17 cellular contexts compared by ENCODE assay signal in genomic region chr17:44144966-44145739, GRCh38. TPM values are rescaled to one million over a fixed set of nuclear protein-coding genes. Genes with fewer than 3 reads are reported as not detected.
DNase-seq lines count a peak whose midpoint lies in the region; ATAC-seq and TF ChIP-seq lines count a peak whose summit lies in the region.
"Had no signal": no experiment of that assay in that cellular context is flagged by ENCODE, and none has a peak within 500 bp of the region (broad histone marks: within the 10 kb centered on the region; RNA-seq: fewer than 3 reads in every experiment).

No MANE protein-coding gene starts in this region.

- no peak overlapping the region for H3K27ac Mint-ChIP-seq in T-helper 17 cell
- H3K27ac Mint-ChIP-seq: H9 had no signal

- H3K27ac ChIP-seq in SK-N-SH (ENCODE audit: low read depth in 2 of 2, low read length in 1 of 2) (no peak overlapping the region), tibial nerve (peak overlapping the region in 2 of 4 donors; percentile 66 to 78)
- H3K27ac ChIP-seq: SJCRH30, thyroid gland had no signal

- H3K79me2 ChIP-seq in SK-N-SH (ENCODE audit: insufficient read depth), result peaks cover 42% of the 10 kb centered on the region

- peaks cover 2% of the 10 kb centered on the region for H3K36me3 Mint-ChIP-seq in T-helper 17 cell (ENCODE audit: low read depth)

- H3K4me3 ChIP-seq in SK-N-SH (ENCODE audit: low read depth in 2 of 2, low read length in 1 of 2), result no peak overlapping the region
- no peak overlapping the region for H3K4me3 ChIP-seq in tibial nerve
- H3K4me3 ChIP-seq: SJCRH30, thyroid gland had no signal

- no peaks in the 10 kb centered on the region for H3K27me3 Mint-ChIP-seq in T-helper 17 cell

- no peaks in the 10 kb centered on the region for H3K9me2 ChIP-seq in SK-N-SH

- no peak overlapping the region for H2AFZ ChIP-seq in SK-N-SH (ENCODE audit: low read depth)

- H3K4me1 ChIP-seq in SK-N-SH (ENCODE audit: control insufficient read depth in 1 of 2, insufficient read depth in 2 of 2, low read depth in 1 of 2, low read length in 1 of 2), result peaks cover 0 to 4% of the 10 kb centered on the region in 2 experiments; a peak in 1 of 4 replicates
- H3K4me1 ChIP-seq in tibial nerve, result peaks cover 0 to 22% (median 5%) of the 10 kb centered on the region in 4 donors
- H3K4me1 ChIP-seq: SJCRH30 had no signal

- TF ChIP-seq CTCF in SK-N-SH (IDR thresholded peaks at IDR 0.05) (no peak), tibial nerve (IDR thresholded peaks at IDR 0.05) (no peak)

- no peak for TF ChIP-seq RAD21 in SK-N-SH (IDR thresholded peaks at IDR 0.05; ENCODE audit: low read length)

- no peak overlapping the region for H3K9ac ChIP-seq in SK-N-SH

- peaks cover 8% of the 10 kb centered on the region for H3K4me1 Mint-ChIP-seq in T-helper 17 cell

- ATAC-seq in SK-N-SH treated with all-trans-retinoic acid at 6 μM for 48 hours, result no peak
- peak; percentile 26 for ATAC-seq in Right ventricle myocardium superior (ENCODE audit: poor library complexity)
- ATAC-seq in T-helper 17 cell, result no peak

- H3K36me3 ChIP-seq in SK-N-SH (replicated peaks in 1 of 2; ENCODE audit: control insufficient read depth in 1 of 2, insufficient read depth in 2 of 2, low read length in 1 of 2), result peaks cover 0 to 4% of the 10 kb centered on the region in 2 experiments
- peaks cover 0 to 9% (median 0%) of the 10 kb centered on the region in 3 donors for H3K36me3 ChIP-seq in tibial nerve
- H3K36me3 ChIP-seq: thyroid gland had no signal

- no peak overlapping the region for H3K4me2 ChIP-seq in SK-N-SH

- DNase-seq in SK-N-SH (no peak), Right ventricle myocardium superior (no peak), tibial nerve (ENCODE audit: low spot score in 2 of 2) (no peak), T-helper 17 cell (no peak), cerebellar nuclear complex (lab: John Stamatoyannopoulos, UW) (no peak)
- DNase-seq: 8988T; activated CD8-positive, alpha-beta memory T cell treated with anti-CD3 and anti-CD28 coated beads for 24 hours; activated naive CD4-positive, alpha-beta T cell treated with Interleukin-2 at 50 U/mL for 16 hours; Caco-2; central memory CD4-positive, alpha-beta T cell; H9; NCI-H2029 treated with DMSO at 0.1 percent for 48 hours; occipital lobe; SJCRH30; stimulated activated CD4-positive, alpha-beta T cell treated with anti-CD3 and anti-CD28 coated beads, Interleukin-12 subunit alpha, Interleukin-12 subunit beta, amount 100 ng/mL, for 4 hours; thyroid gland had no signal

- H3K9me3 ChIP-seq in SK-N-SH, result no peaks in the 10 kb centered on the region
- H3K9me3 ChIP-seq in tibial nerve, result no peaks in the 10 kb centered on the region
- no peaks in the 10 kb centered on the region for H3K9me3 ChIP-seq in T-helper 17 cell (ENCODE audit: control insufficient read depth, low read length, poor library complexity, severe bottlenecking)
- H3K9me3 ChIP-seq: Caco-2, SJCRH30, thyroid gland had no signal

- WGBS in SK-N-SH (ENCODE audit: low lambda C conversion rate), result 92% methylated on average over 7 of the region's 7 CpGs
- WGBS in tibial nerve, 2 donors, result 78 to 79% methylated on average over 7 of the region's 7 CpGs

- no peaks in the 10 kb centered on the region for H3F3A ChIP-seq in SK-N-SH (replicated peaks; ENCODE audit: insufficient read depth)

- CTCF ChIA-PET in SK-N-SH (lab: Yijun Ruan, JAX), result interaction anchor here (0.6 to 1.3 kb wide), 2 partner anchors 186 to 1374 kb away, joined by 3 to 4 read pairs; no protein-coding TSS in a partner anchor

- intact Hi-C loops in Right ventricle myocardium superior (cut with DNase I), result loop anchor here (10.0 kb wide), 2 partner anchors 200 kb away; partner anchors contain the start of genes GRN and PPY

- H3K4me3 Mint-ChIP-seq in T-helper 17 cell, result no peak overlapping the region
- H3K4me3 Mint-ChIP-seq: H9 had no signal

- no peaks in the 10 kb centered on the region for H4K20me1 ChIP-seq in SK-N-SH (ENCODE audit: insufficient read depth)

- no peaks in the 10 kb centered on the region for H3K27me3 ChIP-seq in SK-N-SH (ENCODE audit: insufficient read depth)
- H3K27me3 ChIP-seq in tibial nerve, result no peaks in the 10 kb centered on the region
- H3K27me3 ChIP-seq: SJCRH30, thyroid gland had no signal

- TF ChIP-seq POLR2A in tibial nerve (IDR thresholded peaks at IDR 0.05), result no peak

- POLR2A ChIA-PET in SK-N-SH (lab: Yijun Ruan, JAX), result no interaction called here

- TF ChIP-seq EP300 in SK-N-SH (IDR thresholded peaks at IDR 0.05; ENCODE audit: borderline replicate concordance in 1 of 2, low read depth in 1 of 2, low read length in 1 of 2) (no peak), tibial nerve (IDR thresholded peaks at IDR 0.05) (peak; percentile 81 to 83)

TF ChIP-seq in SK-N-SH treated with all-trans-retinoic acid at 6 μM for 48 hours, 23 proteins besides CTCF, POLR2A, EP300 and RAD21:
- TF ChIP-seq ISL1 (CRISPR knock-in tag; IDR thresholded peaks at IDR 0.05) (peak; percentile 81), TOX (CRISPR knock-in tag; IDR thresholded peaks at IDR 0.05; ENCODE audit: borderline replicate concordance) (no peak)

TF ChIP-seq in SK-N-SH, 30 proteins besides CTCF, POLR2A, EP300 and RAD21:
- TF ChIP-seq CHD2 (IDR thresholded peaks at IDR 0.05; ENCODE audit: low read length, partially characterized antibody) (no peak), FOSL2 (IDR thresholded peaks at IDR 0.05; ENCODE audit: borderline replicate concordance, low read depth) (no peak), TCF12 (IDR thresholded peaks at IDR 0.05) (no peak), EZH2phosphoT487 (IDR thresholded peaks at IDR 0.05; ENCODE audit: borderline replicate concordance, low read depth) (no peak)

RNA-seq across cellular contexts. Expression of gene HROB, which starts 3.4 kb away (rescaled TPM):
- polyA plus RNA-seq in SK-N-SH (2012; rRNA removed), result 3.2 and 4.0 TPM in 2 replicates
- polyA plus RNA-seq in SK-N-SH (2012; cell fraction: cytosol; rRNA removed), result 1.3 and 2.0 TPM in 2 replicates
- polyA plus RNA-seq in SK-N-SH (2012; cell fraction: nucleus; rRNA removed), result 10.1 TPM in 2 replicates
- total RNA-seq in Right ventricle myocardium superior, result 0.59 TPM
- total RNA-seq in tibial nerve, result 1 to 10 TPM; 1.5 to 2.7 (median 2.1) TPM
- 1 to 10 TPM; 2.6 to 5.7 TPM for total RNA-seq in T-helper 17 cell

RNA-seq across cellular contexts. Expression of gene HDAC5, which starts 21.7 kb away (rescaled TPM):
- polyA plus RNA-seq in SK-N-SH (2012; rRNA removed), result 19.0 and 21.0 TPM in 2 replicates
- 6.4 and 12.2 TPM in 2 replicates for polyA plus RNA-seq in SK-N-SH (2012; cell fraction: cytosol; rRNA removed)
- polyA plus RNA-seq in SK-N-SH (2012; cell fraction: nucleus; rRNA removed), result 32.3 and 34.8 TPM in 2 replicates
- total RNA-seq in Right ventricle myocardium superior (67.7 TPM), tibial nerve (100 to 1,000 TPM in 3 of 4 donors, 10 to 100 TPM in 1; 99.8 to 201 (median 125) TPM), T-helper 17 cell (10 to 100 TPM; 83.6 to 96.5 TPM)

RNA-seq across cellular contexts. Expression of gene ASB16, which starts 25.4 kb away (rescaled TPM):
- polyA plus RNA-seq in SK-N-SH (2012; rRNA removed), result not detected in 2 replicates
- polyA plus RNA-seq in SK-N-SH (2012; cell fraction: cytosol; rRNA removed), result 0.01 and 0.03 TPM in 2 replicates
- polyA plus RNA-seq in SK-N-SH (2012; cell fraction: nucleus; rRNA removed), result 0.14 TPM in 2 replicates
- 14.8 TPM for total RNA-seq in Right ventricle myocardium superior
- 1 to 10 TPM in 1 of 4 donors, not detected in 3; 2.7 TPM for total RNA-seq in tibial nerve
- not detected for total RNA-seq in T-helper 17 cell
- total RNA-seq: Caco-2, occipital lobe, SJCRH30 had no signal

RNA-seq across cellular contexts. Expression of gene TMUB2, which starts 41.6 kb away (rescaled TPM):
- polyA plus RNA-seq in SK-N-SH (2012; rRNA removed), result 49.5 and 62.2 TPM in 2 replicates
- polyA plus RNA-seq in SK-N-SH (2012; cell fraction: cytosol; rRNA removed), result 22.1 and 29.1 TPM in 2 replicates
- polyA plus RNA-seq in SK-N-SH (2012; cell fraction: nucleus; rRNA removed), result 195 and 198 TPM in 2 replicates
- 19.6 TPM for total RNA-seq in Right ventricle myocardium superior
- 10 to 100 TPM; 28.6 to 41.2 (median 35.6) TPM for total RNA-seq in tibial nerve
- 10 to 100 TPM; 52.2 to 53.1 TPM for total RNA-seq in T-helper 17 cell

RNA-seq across cellular contexts. Expression of gene ATXN7L3, which starts 54.5 kb away (rescaled TPM):
- polyA plus RNA-seq in SK-N-SH (2012; rRNA removed), result 47.7 and 57.9 TPM in 2 replicates
- 40.2 and 42.2 TPM in 2 replicates for polyA plus RNA-seq in SK-N-SH (2012; cell fraction: cytosol; rRNA removed)
- 140 and 171 TPM in 2 replicates for polyA plus RNA-seq in SK-N-SH (2012; cell fraction: nucleus; rRNA removed)
- total RNA-seq in Right ventricle myocardium superior (35.7 TPM), tibial nerve (10 to 100 TPM; 40.9 to 60.4 (median 52.7) TPM), T-helper 17 cell (10 to 100 TPM; 97.1 to 97.5 TPM)
